ENCODE assay signal across 8 cellular contexts in genomic region chr1:206556047-206556747, GRCh38. TPM values are rescaled to one million over a fixed set of nuclear protein-coding genes. Genes with fewer than 3 reads are reported as not detected.
DNase-seq lines count a peak whose midpoint lies in the region; ATAC-seq and TF ChIP-seq lines count a peak whose summit lies in the region.

No MANE protein-coding gene starts in this region.

- no peak for TF ChIP-seq POLR2A in Peyer's patch (IDR thresholded peaks at IDR 0.05)
- TF ChIP-seq POLR2A in gastroesophageal sphincter (IDR thresholded peaks at IDR 0.05), result no peak

- H3K4me1 Mint-ChIP-seq in MCF 10A (ENCODE audit: insufficient read depth, unreplicated experiment), result no peaks in the 10 kb centered on the region
- peaks cover 34% of the 10 kb centered on the region for H3K4me1 Mint-ChIP-seq in type B pancreatic cell (ENCODE audit: unreplicated experiment)

- CTCF ChIA-PET in MCF 10A (lab: Yijun Ruan, JAX) (interaction anchor here (1.0 to 17.3 kb wide), 16 partner anchors 9 to 107 kb away, joined by 3 to 281 read pairs (median 5); partner anchors contain the start of gene RASSF5), mammary epithelial cell (lab: Charles Lee; ENCODE audit: low non-redundant PET) (no interaction called here)

- no peak overlapping the region for H2AFZ ChIP-seq in mammary epithelial cell (ENCODE audit: low read depth, low read length)

- peak overlapping the region; percentile 68 for H3K4me3 Mint-ChIP-seq in MCF 10A (ENCODE audit: unreplicated experiment)
- peak overlapping the region; percentile 73 for H3K4me3 Mint-ChIP-seq in type B pancreatic cell

- POLR2A ChIA-PET in MCF 10A (lab: Yijun Ruan, JAX), result interaction anchor here (0.6 to 1.9 kb wide), 10 partner anchors 10 to 74 kb away, joined by 3 to 6 read pairs (median 3); partner anchors contain the start of gene EIF2D

- H3K4me2 ChIP-seq in mammary epithelial cell (ENCODE audit: insufficient read depth, low read depth, low read length), result no peak overlapping the region

- TF ChIP-seq EP300 in gastroesophageal sphincter (IDR thresholded peaks at IDR 0.05), result no peak

- BruUV-seq in MCF 10A (replicated peaks; lab: Mats Ljungman, UMichigan) (no TSS peak), mammary epithelial cell (replicated peaks; lab: Mats Ljungman, UMichigan) (no TSS peak)

- no peaks in the 10 kb centered on the region for H3K79me2 ChIP-seq in mammary epithelial cell (ENCODE audit: insufficient read depth, low read length)

- H3K27me3 Mint-ChIP-seq in MCF 10A (ENCODE audit: insufficient read depth, unreplicated experiment) (no peaks in the 10 kb centered on the region), type B pancreatic cell (peaks cover 49% of the 10 kb centered on the region)

- dilution Hi-C loops in mammary epithelial cell (cut with HindIII; ENCODE audit: low sequenced_read_pairs), result no loop called here

- H3K27ac ChIP-seq in mammary epithelial cell (ENCODE audit: insufficient read depth, low read depth, low read length) (no peak overlapping the region), Peyer's patch (peak overlapping the region; percentile 48 to 99 (median 82)), gastroesophageal sphincter (peak overlapping the region in 3 of 4 donors; percentile 80 to 84 (median 82))

- H3K36me3 ChIP-seq in mammary epithelial cell (ENCODE audit: insufficient read depth, low read length), result no peaks in the 10 kb centered on the region
- H3K36me3 ChIP-seq in Peyer's patch, result no peaks in the 10 kb centered on the region
- H3K36me3 ChIP-seq in gastroesophageal sphincter, result no peaks in the 10 kb centered on the region

- H3K27me3 ChIP-seq in mammary epithelial cell (ENCODE audit: insufficient read depth, low read length), result no peaks in the 10 kb centered on the region
- H3K27me3 ChIP-seq in Peyer's patch, result no peaks in the 10 kb centered on the region
- no peaks in the 10 kb centered on the region for H3K27me3 ChIP-seq in gastroesophageal sphincter

- no peaks in the 10 kb centered on the region for H4K20me1 ChIP-seq in mammary epithelial cell (ENCODE audit: insufficient read depth, low read length)

- H3K9me3 ChIP-seq in mammary epithelial cell (replicated peaks; ENCODE audit: insufficient read depth, low read length), result no peaks in the 10 kb centered on the region
- H3K9me3 ChIP-seq in Peyer's patch, result no peaks in the 10 kb centered on the region
- H3K9me3 ChIP-seq in gastroesophageal sphincter, result no peaks in the 10 kb centered on the region

- H3K4me3 ChIP-seq in mammary epithelial cell (replicated peaks in 1 of 3; ENCODE audit: insufficient read depth in 1 of 3, low read depth in 2 of 3, low read length in 3 of 3) (no peak overlapping the region), Peyer's patch (peak overlapping the region; percentile 64 to 90 (median 82)), gastroesophageal sphincter (peak overlapping the region in 1 of 2 donors; percentile 70)

- in situ Hi-C loops in mammary epithelial cell (cut with MboI; ENCODE audit: low sequenced_read_pairs in 2 of 2), result no loop called here

- H3K9me3 Mint-ChIP-seq in MCF 10A (ENCODE audit: unreplicated experiment) (no peaks in the 10 kb centered on the region), type B pancreatic cell (no peaks in the 10 kb centered on the region)

- intact Hi-C loops in MCF 10A (cut with micrococcal nuclease) (no loop called here), mammary epithelial cell (cut with micrococcal nuclease) (no loop called here)

- no peaks in the 10 kb centered on the region for H3K36me3 Mint-ChIP-seq in MCF 10A (ENCODE audit: insufficient read depth, unreplicated experiment)
- H3K36me3 Mint-ChIP-seq in type B pancreatic cell, result no peaks in the 10 kb centered on the region

- DNase-seq in MCF 10A (ENCODE audit: unreplicated experiment) (no peak), mammary epithelial cell (no peak), Peyer's patch (no peak), type B pancreatic cell (ENCODE audit: extremely low spot score, unreplicated experiment) (no peak), hepatic stellate cell (ENCODE audit: low spot score) (no peak), NK-92 (lab: John Stamatoyannopoulos, UW; ENCODE audit: unreplicated experiment) (no peak)

- no peak for TF ChIP-seq CTCF in MCF 10A (IDR thresholded peaks at IDR 0.05; ENCODE audit: unreplicated experiment)
- no peak for TF ChIP-seq CTCF in mammary epithelial cell (conservative IDR thresholded peaks at IDR 0.05 in 1 of 2, IDR thresholded peaks at IDR 0.05 in 1 of 2; ENCODE audit: extremely low read depth in 1 of 2, insufficient read depth in 1 of 2, low read depth in 1 of 2, low read length in 2 of 2)
- no peak for TF ChIP-seq CTCF in Peyer's patch (IDR thresholded peaks at IDR 0.05)
- no peak for TF ChIP-seq CTCF in gastroesophageal sphincter (IDR thresholded peaks at IDR 0.05)
- TF ChIP-seq CTCF in type B pancreatic cell (conservative IDR thresholded peaks at IDR 0.05), result no peak

- no peak for ATAC-seq in gastroesophageal sphincter
- ATAC-seq in GM21390 (IDR thresholded peaks at IDR 0.05; ENCODE audit: unreplicated experiment), result no peak

- H3K4me1 ChIP-seq in mammary epithelial cell (ENCODE audit: insufficient read depth, low read length), result peaks cover 14% of the 10 kb centered on the region
- peaks cover 0 to 37% (median 23%) of the 10 kb centered on the region in 4 donors for H3K4me1 ChIP-seq in Peyer's patch
- peaks cover 0 to 69% (median 29%) of the 10 kb centered on the region in 3 donors for H3K4me1 ChIP-seq in gastroesophageal sphincter

- 65% methylated on average over 7 of the region's 7 CpGs for WGBS in mammary epithelial cell (ENCODE audit: low coverage, missing lambda C conversion rate)
- 73 to 86% methylated on average over 2 to 6 of the region's 7 CpGs for WGBS in gastroesophageal sphincter (ENCODE audit: low coverage in 1 of 2), 2 donors

- no peak overlapping the region for H3K9ac ChIP-seq in mammary epithelial cell (ENCODE audit: insufficient read depth, low read length)

- H3K27ac Mint-ChIP-seq in MCF 10A (ENCODE audit: low read depth, unreplicated experiment) (no peak overlapping the region), type B pancreatic cell (peak overlapping the region; percentile 3)

RNA-seq across cellular contexts. Expression of gene RASSF5, which starts 48.9 kb away (rescaled TPM):
- total RNA-seq in MCF 10A (2022), result 8.3 and 9.6 TPM in 2 replicates
- 1 to 10 TPM; 3.5 to 6.7 TPM for total RNA-seq in mammary epithelial cell
- 1.8 TPM for polyA plus RNA-seq in mammary epithelial cell
- 3.4 TPM for polyA minus RNA-seq in mammary epithelial cell
- 10 to 100 TPM in 2 of 4 donors, 1 to 10 TPM in 2; 7.4 to 35.5 (median 10.0) TPM for total RNA-seq in Peyer's patch
- total RNA-seq in gastroesophageal sphincter, result 10 to 100 TPM in 2 of 4 donors, 1 to 10 TPM in 2; 6.2 to 23.3 (median 8.5) TPM
- 3.8 and 5.9 TPM in 2 replicates for total RNA-seq in type B pancreatic cell (ENCODE audit: low replicate concordance)

RNA-seq across cellular contexts. Expression of gene EIF2D, which starts 56.1 kb away (rescaled TPM):
- total RNA-seq in MCF 10A (2022) (110 and 116 TPM in 2 replicates), mammary epithelial cell (10 to 100 TPM; 43.0 to 44.0 TPM), Peyer's patch (10 to 100 TPM; 20.0 to 66.0 (median 34.9) TPM), gastroesophageal sphincter (10 to 100 TPM; 43.7 to 60.1 (median 52.6) TPM), type B pancreatic cell (ENCODE audit: low replicate concordance) (38.2 and 45.7 TPM in 2 replicates)
- 58.9 TPM for polyA plus RNA-seq in mammary epithelial cell
- polyA minus RNA-seq in mammary epithelial cell, result 35.4 TPM

Comparison
In these comparisons a context has a peak if more than half of its experiments do, and no peak if none do; other contexts are left out.
1. H3K4me3 ChIP-seq: peak in Peyer's patch (4 of 4); none in mammary epithelial cell (0 of 3).